In the genomic region with DNA sequence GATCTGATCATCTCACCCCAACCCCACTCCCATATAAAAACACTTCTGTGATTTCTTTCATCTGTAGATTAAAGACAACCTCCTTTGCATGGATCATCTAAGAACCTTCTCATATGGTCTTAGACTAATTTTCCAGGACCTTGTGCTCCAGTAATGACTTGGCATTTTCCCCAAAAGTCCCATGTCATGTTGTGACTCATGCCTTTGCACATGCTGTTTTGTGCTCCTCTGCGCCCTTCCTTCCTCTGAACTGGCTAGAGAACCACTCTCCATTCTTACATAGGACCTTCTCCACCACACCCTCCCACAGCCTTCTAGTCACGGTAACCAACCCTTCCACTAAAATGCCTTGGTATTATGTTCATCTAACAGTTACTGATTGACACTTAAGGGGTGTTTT, we compare ENCODE assay signal across 20 cellular contexts.
DNase-seq lines count a peak whose midpoint lies in the region; ATAC-seq, FAIRE-seq and TF ChIP-seq lines count a peak whose summit lies in the region.
"Had no signal": no experiment of that assay in that cellular context is flagged by ENCODE, and none has a peak within 500 bp of the region (broad histone marks: within the 10 kb centered on the region; RNA-seq: fewer than 3 reads in every experiment).

No MANE protein-coding gene starts in this region.

- H3K27me3 Mint-ChIP-seq in activated T-helper 17 cell treated with anti-CD3 and anti-CD28 coated beads, Interleukin-2, amount 50 U/mL, for 72 hours = no peaks in the 10 kb centered on the region

- no peaks in the 10 kb centered on the region for H3K36me3 Mint-ChIP-seq in activated T-helper 17 cell treated with anti-CD3 and anti-CD28 coated beads, Interleukin-2, amount 50 U/mL, for 72 hours (ENCODE audit: low read depth)

- H3K4me1 Mint-ChIP-seq in activated T-helper 17 cell treated with anti-CD3 and anti-CD28 coated beads, Interleukin-2, amount 50 U/mL, for 72 hours = peaks cover 5% of the 10 kb centered on the region

- H3K27ac Mint-ChIP-seq in activated T-helper 17 cell treated with anti-CD3 and anti-CD28 coated beads, Interleukin-2, amount 50 U/mL, for 72 hours = peak overlapping the region; percentile 3
- H3K27ac Mint-ChIP-seq: activated T-helper 1 cell treated with anti-CD3 and anti-CD28 coated beads, Interleukin-12 subunit alpha, Interleukin-12 subunit beta, Interleukin-2, Interleukin-4 antibody, amounts not matched to agents 30 ng/mL and 10 ng/mL and 1 ng/mL, durations not matched to agents 14 hours and 24 hours and 36 hours had no signal

- no peak overlapping the region for H3K4me3 Mint-ChIP-seq in activated T-helper 17 cell treated with anti-CD3 and anti-CD28 coated beads, Interleukin-2, amount 50 U/mL, for 72 hours
- H3K4me3 Mint-ChIP-seq: activated T-helper 1 cell treated with anti-CD3 and anti-CD28 coated beads, Interleukin-12 subunit alpha, Interleukin-12 subunit beta, Interleukin-2, Interleukin-4 antibody, amounts not matched to agents 30 ng/mL and 10 ng/mL and 1 ng/mL, durations not matched to agents 14 hours and 24 hours and 36 hours had no signal

- FAIRE-seq in pancreas (lab: Jason Lieb, UNC) = no peak
- FAIRE-seq: GM12892 had no signal

- H3K9me3 Mint-ChIP-seq in activated T-helper 17 cell treated with anti-CD3 and anti-CD28 coated beads, Interleukin-2, amount 50 U/mL, for 72 hours = no peaks in the 10 kb centered on the region
- H3K9me3 Mint-ChIP-seq: activated T-helper 1 cell treated with anti-CD3 and anti-CD28 coated beads, Interleukin-12 subunit alpha, Interleukin-12 subunit beta, Interleukin-2, Interleukin-4 antibody, amounts not matched to agents 30 ng/mL and 10 ng/mL and 1 ng/mL, durations not matched to agents 14 hours and 24 hours and 36 hours had no signal

- no peak for ATAC-seq in activated T-helper 17 cell treated with anti-CD3 and anti-CD28 coated beads, Interleukin-2, amount 50 U/mL, for 72 hours (replicated peaks)
- ATAC-seq in pancreas = no peak
- ATAC-seq: mucosa of descending colon had no signal

- no peak for TF ChIP-seq CTCF in fibroblast of pulmonary artery (IDR thresholded peaks at IDR 0.05; ENCODE audit: low read length, missing control alignments)
- no peak for TF ChIP-seq CTCF in pancreas (IDR thresholded peaks at IDR 0.05)

- H3K4me1 ChIP-seq in pancreas = no peaks in the 10 kb centered on the region
- H3K4me1 ChIP-seq: SJCRH30 had no signal

- H3K4me3 ChIP-seq in fibroblast of pulmonary artery (replicated peaks; ENCODE audit: low read depth, low read length) (no peak overlapping the region), pancreas (no peak overlapping the region)
- H3K4me3 ChIP-seq: mucosa of descending colon, SJCRH30 had no signal

- intact Hi-C loops in pancreas (cut with DNase I) = no loop called here

- DNase-seq in A172 (ENCODE audit: low spot score) (peak; percentile 25), GM04504 (ENCODE audit: low read depth) (peak; percentile 82), fibroblast of pulmonary artery (ENCODE audit: low read depth) (peak; percentile 70), pancreas (no peak), NCI-H146 (lab: John Stamatoyannopoulos, UW) (no peak), NCI-H2196 treated with DMSO at 0.1 percent for 48 hours (lab: John Stamatoyannopoulos, UW; ENCODE audit: unreplicated experiment) (no peak), activated T-cell treated with anti-CD3 and anti-CD28 coated beads for 4 hours (no peak)
- DNase-seq: activated CD4-positive, alpha-beta T cell treated with anti-CD3 and anti-CD28 coated beads, Interleukin-2, amount 50 U/mL, for 1 hour; DMS153; effector CD8-positive, alpha-beta T cell; mucosa of descending colon; NK-92 treated with Interleukin-12 subunit alpha and Interleukin-12 subunit beta, amount 100 ng/mL, for 24 hours; SJCRH30; stimulated activated CD4-positive, alpha-beta T cell treated with anti-CD3 and anti-CD28 coated beads, Interleukin-1b, Interleukin-23, amount 100 ng/mL, for 48 hours; stimulated activated CD8-positive, alpha-beta memory T cell treated with anti-CD3 and anti-CD28 coated beads, Interleukin-4, amount 100 ng/mL, for 48 hours; T-helper 9 cell had no signal

- H3K27ac ChIP-seq in pancreas = no peak overlapping the region
- H3K27ac ChIP-seq: HL-60, SJCRH30 had no signal

- H3K27me3 ChIP-seq in pancreas = no peaks in the 10 kb centered on the region
- H3K27me3 ChIP-seq: SJCRH30 had no signal

- no peaks in the 10 kb centered on the region for H3K36me3 ChIP-seq in pancreas

- no peaks in the 10 kb centered on the region for H3K9me3 ChIP-seq in pancreas
- H3K9me3 ChIP-seq: mucosa of descending colon, SJCRH30 had no signal

- WGBS in pancreas, 2 donors = 94 to 96% methylated on average over 2 of the region's 2 CpGs

Comparison
In these comparisons a context has a peak if more than half of its experiments do, and no peak if none do; other contexts are left out.
1. DNase-seq: peak in A172 (single experiment), GM04504 (single experiment) and fibroblast of pulmonary artery (single experiment); none in pancreas (0 of 6), NCI-H146 (single experiment), NCI-H2196 treated with DMSO at 0.1 percent for 48 hours (single experiment) and activated T-cell treated with anti-CD3 and anti-CD28 coated beads for 4 hours (single experiment).